24 cellular contexts compared by ENCODE assay signal in genomic region chr20:44017211-44017610, GRCh38.
DNase-seq lines count a peak whose midpoint lies in the region; ATAC-seq, FAIRE-seq and TF ChIP-seq lines count a peak whose summit lies in the region.
"Had no signal": no experiment of that assay in that cellular context is flagged by ENCODE, and none has a peak within 500 bp of the region (broad histone marks: within the 10 kb centered on the region; RNA-seq: fewer than 3 reads in every experiment).

No MANE protein-coding gene starts in this region.

- no peaks in the 10 kb centered on the region for H4K20me1 ChIP-seq in Karpas-422 (ENCODE audit: insufficient read depth, low read depth, low read length)

- H3K9me2 ChIP-seq in Karpas-422 (replicated peaks; ENCODE audit: insufficient read depth, low read length): no peaks in the 10 kb centered on the region

- H3K4me3 ChIP-seq in Karpas-422 (ENCODE audit: low read length) (no peak overlapping the region), esophagus muscularis mucosa (no peak overlapping the region), WERI-Rb-1 (ENCODE audit: low read depth, low read length) (no peak overlapping the region)
- H3K4me3 ChIP-seq: GM12878 had no signal

- no peak for TF ChIP-seq POLR2A in esophagus muscularis mucosa (IDR thresholded peaks at IDR 0.05; ENCODE audit: low read depth)

- no peak overlapping the region for H3K9ac ChIP-seq in Karpas-422 (ENCODE audit: low read length)

- no peak for ATAC-seq in sciatic nerve
- no peak for ATAC-seq in GM21786 (IDR thresholded peaks at IDR 0.05; ENCODE audit: unreplicated experiment)
- ATAC-seq: GM12878 had no signal

- no peaks in the 10 kb centered on the region for H3K9me3 ChIP-seq in Karpas-422 (ENCODE audit: low read length)
- H3K9me3 ChIP-seq in esophagus muscularis mucosa: no peaks in the 10 kb centered on the region
- no peaks in the 10 kb centered on the region for H3K9me3 ChIP-seq in WERI-Rb-1 (ENCODE audit: severe bottlenecking)

- H3K4me1 ChIP-seq in Karpas-422 (ENCODE audit: low read length) (peaks cover 65% of the 10 kb centered on the region), esophagus muscularis mucosa (peaks cover 3 to 65% (median 64%) of the 10 kb centered on the region in 4 donors)

- H3K36me3 ChIP-seq in Karpas-422 (ENCODE audit: insufficient read depth, low read length) (peaks cover 29% of the 10 kb centered on the region), esophagus muscularis mucosa (no peaks in the 10 kb centered on the region), WERI-Rb-1 (no peaks in the 10 kb centered on the region)

- H2AFZ ChIP-seq in Karpas-422 (ENCODE audit: low read length): no peak overlapping the region

- WGBS in esophagus muscularis mucosa: 81% methylated on average over 4 of the region's 11 CpGs

- H3K27me3 ChIP-seq in Karpas-422 (ENCODE audit: low read length): no peaks in the 10 kb centered on the region
- no peaks in the 10 kb centered on the region for H3K27me3 ChIP-seq in esophagus muscularis mucosa
- peaks cover 86% of the 10 kb centered on the region for H3K27me3 ChIP-seq in WERI-Rb-1 (ENCODE audit: insufficient read depth, low read depth, severe bottlenecking)

- intact Hi-C loops in esophagus muscularis mucosa (cut with DNase I): loop anchor here (10.0 kb wide), 1 partner anchor 198 kb away; the partner anchor contains the start of gene OSER1
- intact Hi-C loops in sciatic nerve (cut with DNase I): no loop called here

- peak overlapping the region; percentile 72; the same call in 1 of the 2 replicates for H3K27ac ChIP-seq in Karpas-422 (ENCODE audit: low read length)
- peak overlapping the region; percentile 64 to 89 (median 77) for H3K27ac ChIP-seq in esophagus muscularis mucosa (replicated peaks in 1 of 4)
- no peak overlapping the region for H3K27ac ChIP-seq in WERI-Rb-1
- H3K27ac ChIP-seq: SK-N-MC had no signal

- peak; percentile 13 for FAIRE-seq in HTR-8/SVneo (lab: Jason Lieb, UNC)
- FAIRE-seq: GM12878, H54 had no signal

- no peak for TF ChIP-seq CTCF in esophagus muscularis mucosa (IDR thresholded peaks at IDR 0.05)
- no peak for TF ChIP-seq CTCF in WERI-Rb-1 (IDR thresholded peaks at IDR 0.05; ENCODE audit: low read depth, low read length)

- H3K4me2 ChIP-seq in Karpas-422 (ENCODE audit: low read depth, low read length, poor library complexity, severe bottlenecking): no peak overlapping the region

- TF ChIP-seq EP300 in esophagus muscularis mucosa (IDR thresholded peaks at IDR 0.05): no peak

- peaks cover 84% of the 10 kb centered on the region for H3K79me2 ChIP-seq in Karpas-422 (ENCODE audit: low read length)

- DNase-seq in HTR-8/SVneo (ENCODE audit: insufficient read length, low spot score) (no peak), Karpas-422 (no peak), esophagus muscularis mucosa (ENCODE audit: extremely low spot score) (no peak), sciatic nerve (ENCODE audit: low spot score) (peak; percentile 34), WERI-Rb-1 (no peak)
- DNase-seq in effector CD4-positive, alpha-beta T cell: no peak
- no peak for DNase-seq in activated CD4-positive, alpha-beta T cell treated with anti-CD3 and anti-CD28 coated beads for 1 hour
- DNase-seq: C1 segment of cervical spinal cord; CD4-positive, alpha-beta memory T cell; COR-L47; DMS79; GDM1; KG1; NCI-H1092; NCI-H1417 treated with DMSO at 0.1 percent for 48 hours; NCI-H1694 treated with DMSO at 0.1 percent for 48 hours; NCI-H2081; NCI-H2227 treated with DMSO at 0.1 percent for 48 hours; NCI-H526 treated with DMSO at 0.1 percent for 48 hours; SHP77 treated with DMSO at 0.1 percent for 48 hours had no signal
